Comparison of ENCODE assay signal across 10 cellular contexts in genomic region chr5:11719888-11720481, GRCh38.
DNase-seq lines count a peak whose midpoint lies in the region; ATAC-seq and TF ChIP-seq lines count a peak whose summit lies in the region.
"Had no signal": no experiment of that assay in that cellular context is flagged by ENCODE, and none has a peak within 500 bp of the region (broad histone marks: within the 10 kb centered on the region; RNA-seq: fewer than 3 reads in every experiment).

No MANE protein-coding gene starts in this region.

- H3K27me3 ChIP-seq in trophoblast cell (ENCODE audit: insufficient read depth, low read length), result no peaks in the 10 kb centered on the region

- H3K4ac ChIP-seq in trophoblast cell (ENCODE audit: low read depth, low read length), result no peak overlapping the region

- H3K4me2 ChIP-seq in trophoblast cell (ENCODE audit: low read length), result no peak overlapping the region

- no peaks in the 10 kb centered on the region for H3K79me1 ChIP-seq in trophoblast cell (ENCODE audit: low read length)

- no peak overlapping the region for H3K27ac Mint-ChIP-seq in effector memory CD8-positive, alpha-beta T cell

- no peak overlapping the region for H2AFZ ChIP-seq in trophoblast cell (ENCODE audit: insufficient read depth, low read length, poor library complexity)

- no peak overlapping the region for H3K4me3 ChIP-seq in GM12875 (ENCODE audit: low read depth, low read length)
- no peak overlapping the region for H3K4me3 ChIP-seq in trophoblast cell (ENCODE audit: low read depth, low read length)

- no peaks in the 10 kb centered on the region for H3K4me1 Mint-ChIP-seq in effector memory CD8-positive, alpha-beta T cell (ENCODE audit: low read depth in 2 of 2)

- H4K91ac ChIP-seq in trophoblast cell (ENCODE audit: low read depth, low read length), result no peak overlapping the region

- DNase-seq in KBM-7, result peak; percentile 74
- peak; percentile 52 for DNase-seq in RKO (ENCODE audit: low spot score)
- peak; percentile 57 to 83 for DNase-seq in trophoblast cell
- no peak for DNase-seq in effector memory CD8-positive, alpha-beta T cell
- DNase-seq: IMR-90 had no signal

- no peaks in the 10 kb centered on the region for H3K9me3 ChIP-seq in trophoblast cell (ENCODE audit: insufficient read depth, low read depth, low read length)

- H2BK5ac ChIP-seq in trophoblast cell (ENCODE audit: low read depth, low read length, poor library complexity), result no peak overlapping the region

- no peak overlapping the region for H2AK5ac ChIP-seq in trophoblast cell (ENCODE audit: low read length)

- H2BK12ac ChIP-seq in trophoblast cell (ENCODE audit: low read length), result no peak overlapping the region

- H3K23ac ChIP-seq in trophoblast cell (ENCODE audit: low read length), result no peak overlapping the region

- peak; percentile 64 for ATAC-seq in esophagus mucosa
- no peak for ATAC-seq in effector memory CD8-positive, alpha-beta T cell (replicated peaks)
- no peak for ATAC-seq in HG03159 (IDR thresholded peaks at IDR 0.05; ENCODE audit: unreplicated experiment)
- ATAC-seq in GM21576 (IDR thresholded peaks at IDR 0.05; ENCODE audit: unreplicated experiment), result no peak

- H3K14ac ChIP-seq in trophoblast cell (ENCODE audit: low read length), result no peak overlapping the region

- no CpG with 5 or more reads among the region's 5 CpGs for WGBS in trophoblast cell (ENCODE audit: extremely low coverage, insufficient coverage, insufficient read length)

- H2BK120ac ChIP-seq in trophoblast cell (ENCODE audit: insufficient read depth, low read length, poor library complexity), result no peak overlapping the region

- in situ Hi-C loops in KBM-7 (cut with MboI; ENCODE audit: low pct_unique_long_range_greater_than_20kb, low sequenced_read_pairs), result no loop called here

- TF ChIP-seq CTCF in GM12875 (IDR thresholded peaks at IDR 0.05; ENCODE audit: borderline replicate concordance, insufficient read depth, low read depth, low read length), result peak; percentile 35; the same call in 1 of the 2 replicates

- no peaks in the 10 kb centered on the region for H3K4me1 ChIP-seq in trophoblast cell (ENCODE audit: control insufficient read depth in 1 of 2, insufficient read depth in 2 of 2, low read length in 2 of 2)

- no peak overlapping the region for H3K18ac ChIP-seq in trophoblast cell (ENCODE audit: low read length)

- H3K36me3 ChIP-seq in trophoblast cell (ENCODE audit: control insufficient read depth in 1 of 2, insufficient read depth in 2 of 2, low read length in 2 of 2), result no peaks in the 10 kb centered on the region

- H3K36me3 Mint-ChIP-seq in effector memory CD8-positive, alpha-beta T cell (ENCODE audit: insufficient read depth), result peaks cover 3% of the 10 kb centered on the region

- no peaks in the 10 kb centered on the region for H3K27me3 Mint-ChIP-seq in effector memory CD8-positive, alpha-beta T cell

- no peak overlapping the region for H4K12ac ChIP-seq in trophoblast cell (ENCODE audit: low read depth, low read length)

- H3K9ac ChIP-seq in trophoblast cell (ENCODE audit: low read length), result no peak overlapping the region

- H3K79me2 ChIP-seq in trophoblast cell (ENCODE audit: control insufficient read depth, insufficient read depth, low read length, poor library complexity), result no peaks in the 10 kb centered on the region

- no peak overlapping the region for H4K8ac ChIP-seq in trophoblast cell (ENCODE audit: low read depth, low read length)

- H3K27ac ChIP-seq in trophoblast cell (ENCODE audit: low read depth, low read length), result no peak overlapping the region
- H3K27ac ChIP-seq: epithelial cell of prostate had no signal

- H3K4me3 Mint-ChIP-seq in effector memory CD8-positive, alpha-beta T cell, result no peak overlapping the region

- H3K9me3 Mint-ChIP-seq in effector memory CD8-positive, alpha-beta T cell, result no peaks in the 10 kb centered on the region

Comparison
In these comparisons a context has a peak if more than half of its experiments do, and no peak if none do; other contexts are left out.
1. DNase-seq: peak in KBM-7 (single experiment), RKO (single experiment) and trophoblast cell (2 of 2); none in effector memory CD8-positive, alpha-beta T cell (0 of 3).